Comparison of ENCODE assay signal across 19 cellular contexts in genomic region chr2:102310964-102311640, GRCh38. TPM values are rescaled to one million over a fixed set of nuclear protein-coding genes. Genes with fewer than 3 reads are reported as not detected.
DNase-seq lines count a peak whose midpoint lies in the region; ATAC-seq and TF ChIP-seq lines count a peak whose summit lies in the region.
"Had no signal": no experiment of that assay in that cellular context is flagged by ENCODE, and none has a peak within 500 bp of the region (broad histone marks: within the 10 kb centered on the region; RNA-seq: fewer than 3 reads in every experiment).

Gene IL1RL1 (plus strand): TSS chr2:102311563. CDS start chr2:102338265, 26,702 bp downstream.

- peak; percentile 29 for TF ChIP-seq POLR2A in erythroblast (IDR thresholded peaks at IDR 0.05; ENCODE audit: low read length)

- peak; percentile 63 for DNase-seq in SKM-1 treated with dmso at 0.1 percent for 144 hours (lab: John Stamatoyannopoulos, UW; ENCODE audit: unreplicated experiment)
- peak; percentile 23 to 59 for DNase-seq in erythroblast (lab: John Stamatoyannopoulos, UW)
- no peak for DNase-seq in trophoblast cell
- no peak for DNase-seq in NCI-H1417 (lab: John Stamatoyannopoulos, UW)
- DNase-seq in Right ventricle myocardium superior, result no peak
- no peak for DNase-seq in brain microvascular endothelial cell
- DNase-seq: activated T-cell treated with anti-CD3 and anti-CD28 coated beads, Interleukin-2, amount 50 U/mL, for 24 hours; central memory CD4-positive, alpha-beta T cell; effector memory CD8-positive, alpha-beta T cell; EL; mammary epithelial cell; NCI-H1694; NCI-H446 treated with DMSO at 0.1 percent for 48 hours; retina had no signal

- peaks cover 51% of the 10 kb centered on the region for H3K4me1 ChIP-seq in Loucy (ENCODE audit: insufficient read depth, low read length, poor library complexity, severe bottlenecking)
- H3K4me1 ChIP-seq in trophoblast cell (ENCODE audit: control insufficient read depth in 1 of 2, insufficient read depth in 2 of 2, low read length in 2 of 2), result no peaks in the 10 kb centered on the region

- no peaks in the 10 kb centered on the region for H3K9me3 ChIP-seq in Loucy (ENCODE audit: insufficient read depth, low read depth, low read length)
- H3K9me3 ChIP-seq in trophoblast cell (ENCODE audit: insufficient read depth, low read depth, low read length), result peaks cover 4% of the 10 kb centered on the region

- H3K27ac ChIP-seq in trophoblast cell (ENCODE audit: low read depth, low read length) (no peak within 1 kb of the TSS), brain microvascular endothelial cell (no peak within 1 kb of the TSS)

- H2AK5ac ChIP-seq in trophoblast cell (ENCODE audit: low read length), result no peak within 1 kb of the TSS

- H4K12ac ChIP-seq in trophoblast cell (ENCODE audit: low read depth, low read length), result no peak within 1 kb of the TSS

- no peaks in the 10 kb centered on the region for H3K9me2 ChIP-seq in Loucy (replicated peaks; ENCODE audit: low read depth, low read length)

- no peaks in the 10 kb centered on the region for H3K79me2 ChIP-seq in Loucy (ENCODE audit: insufficient read depth, low read length)
- no peaks in the 10 kb centered on the region for H3K79me2 ChIP-seq in trophoblast cell (ENCODE audit: control insufficient read depth, insufficient read depth, low read length, poor library complexity)

- no peak for ATAC-seq in GM18517 (IDR thresholded peaks at IDR 0.05; ENCODE audit: unreplicated experiment)
- ATAC-seq in Right ventricle myocardium superior (ENCODE audit: poor library complexity), result no peak
- ATAC-seq: effector memory CD8-positive, alpha-beta T cell; GM23338 had no signal

- in situ Hi-C loops in brain microvascular endothelial cell (cut with HindIII; ENCODE audit: low pct_ligation_motif_present, low sequenced_read_pairs), result no loop called here

- H3K18ac ChIP-seq in trophoblast cell (ENCODE audit: low read length), result no peak within 1 kb of the TSS

- no peaks in the 10 kb centered on the region for H3K27me3 ChIP-seq in Loucy (ENCODE audit: insufficient read depth, low read length, poor library complexity, severe bottlenecking)
- H3K27me3 ChIP-seq in trophoblast cell (ENCODE audit: insufficient read depth, low read length), result no peaks in the 10 kb centered on the region
- H3K27me3 ChIP-seq in brain microvascular endothelial cell (replicated peaks), result no peaks in the 10 kb centered on the region

- H3K4me3 ChIP-seq in Loucy (ENCODE audit: low read length, poor library complexity, severe bottlenecking), result no peak within 1 kb of the TSS
- H3K4me3 ChIP-seq in trophoblast cell (ENCODE audit: low read depth, low read length), result peak within 1 kb of the TSS; percentile 50
- H3K4me3 ChIP-seq in brain microvascular endothelial cell (ENCODE audit: low read depth, low read length), result no peak within 1 kb of the TSS
- H3K4me3 ChIP-seq: GM23338 had no signal

- peaks cover 13% of the 10 kb centered on the region; the same call in 1 of the 2 replicates for H3F3A ChIP-seq in Loucy (ENCODE audit: low read depth)

- H3K4me2 ChIP-seq in Loucy (ENCODE audit: low read depth, low read length, poor library complexity, severe bottlenecking) (peak within 1 kb of the TSS; percentile 54), trophoblast cell (ENCODE audit: low read length) (no peak within 1 kb of the TSS)
- H3K4me2 ChIP-seq: GM23338 had no signal

- H2BK12ac ChIP-seq in trophoblast cell (ENCODE audit: low read length), result no peak within 1 kb of the TSS

- no peaks in the 10 kb centered on the region for H3K79me1 ChIP-seq in trophoblast cell (ENCODE audit: low read length)

- H3K14ac ChIP-seq in trophoblast cell (ENCODE audit: low read length), result no peak within 1 kb of the TSS

- WGBS in trophoblast cell (ENCODE audit: extremely low coverage, insufficient coverage, insufficient read length), result no CpG with 5 or more reads among the region's 5 CpGs

- no peak within 1 kb of the TSS for H3K23ac ChIP-seq in trophoblast cell (ENCODE audit: low read length)

- intact Hi-C loops in Right ventricle myocardium superior (cut with DNase I), result no loop called here

- no peaks in the 10 kb centered on the region for H3K36me3 ChIP-seq in Loucy (ENCODE audit: insufficient read depth, low read length)
- no peaks in the 10 kb centered on the region for H3K36me3 ChIP-seq in trophoblast cell (ENCODE audit: control insufficient read depth in 1 of 2, insufficient read depth in 2 of 2, low read length in 2 of 2)
- no peaks in the 10 kb centered on the region for H3K36me3 ChIP-seq in brain microvascular endothelial cell (replicated peaks)

- H2AFZ ChIP-seq in Loucy (ENCODE audit: low read length) (peak within 1 kb of the TSS; percentile 50; the same call in 1 of the 2 replicates), trophoblast cell (ENCODE audit: insufficient read depth, low read length, poor library complexity) (no peak within 1 kb of the TSS)
- H2AFZ ChIP-seq: GM23338 had no signal

- no peak within 1 kb of the TSS for H2BK5ac ChIP-seq in trophoblast cell (ENCODE audit: low read depth, low read length, poor library complexity)

- H3K9ac ChIP-seq in Loucy (ENCODE audit: low read depth, low read length, poor library complexity, severe bottlenecking) (peak within 1 kb of the TSS; percentile 52), trophoblast cell (ENCODE audit: low read length) (no peak within 1 kb of the TSS)

- H4K8ac ChIP-seq in trophoblast cell (ENCODE audit: low read depth, low read length), result no peak within 1 kb of the TSS

- no peak within 1 kb of the TSS for H2BK120ac ChIP-seq in trophoblast cell (ENCODE audit: insufficient read depth, low read length, poor library complexity)

- no peak within 1 kb of the TSS for H3K4ac ChIP-seq in trophoblast cell (ENCODE audit: low read depth, low read length)

- no peak within 1 kb of the TSS for H4K91ac ChIP-seq in trophoblast cell (ENCODE audit: low read depth, low read length)

- TF ChIP-seq CTCF in Loucy (conservative IDR thresholded peaks at IDR 0.05; ENCODE audit: low read length) (no peak), brain microvascular endothelial cell (IDR thresholded peaks at IDR 0.05; ENCODE audit: low read depth, low read length, missing control alignments) (no peak)

- no peaks in the 10 kb centered on the region for H4K20me1 ChIP-seq in Loucy (ENCODE audit: insufficient read depth, low read length, poor library complexity, severe bottlenecking)

RNA-seq across cellular contexts. Expression of gene IL1RL1, which starts in this region (rescaled TPM):
- not detected in 2 replicates for polyA plus RNA-seq in trophoblast cell (2013)
- 1.3 TPM for total RNA-seq in Right ventricle myocardium superior
- total RNA-seq: GM23338, SK-MEL-5 had no signal
- polyA plus RNA-seq: GM23338, neural cell had no signal

Comparison
In these comparisons a context has a peak if more than half of its experiments do, and no peak if none do; other contexts are left out.
1. DNase-seq: peak in SKM-1 treated with dmso at 0.1 percent for 144 hours (single experiment) and erythroblast (2 of 2); none in trophoblast cell (0 of 2), NCI-H1417 (0 of 3), Right ventricle myocardium superior (single experiment) and brain microvascular endothelial cell (single experiment).